In genomic region chr11:85746640-85747039, GRCh38 we compare ENCODE assay signal across 22 cellular contexts.
DNase-seq lines count a peak whose midpoint lies in the region; ATAC-seq and TF ChIP-seq lines count a peak whose summit lies in the region.
"Had no signal": no experiment of that assay in that cellular context is flagged by ENCODE, and none has a peak within 500 bp of the region (broad histone marks: within the 10 kb centered on the region; RNA-seq: fewer than 3 reads in every experiment).

No MANE protein-coding gene starts in this region.

- H3K27ac Mint-ChIP-seq in MCF 10A (ENCODE audit: low read depth, unreplicated experiment) = no peak overlapping the region
- H3K27ac Mint-ChIP-seq in activated T-helper 1 cell treated with anti-CD3 and anti-CD28 coated beads, Interleukin-12 subunit alpha, Interleukin-12 subunit beta, Interleukin-2, Interleukin-4 antibody, amounts not matched to agents 30 ng/mL and 10 ng/mL and 1 ng/mL, durations not matched to agents 14 hours and 24 hours and 36 hours = peak overlapping the region; percentile 64
- H3K27ac Mint-ChIP-seq: CD14-positive monocyte had no signal

- no peak overlapping the region for H3K9ac ChIP-seq in mammary epithelial cell (ENCODE audit: insufficient read depth, low read length)

- intact Hi-C loops in MCF 10A (cut with micrococcal nuclease) (no loop called here), mammary epithelial cell (cut with micrococcal nuclease) (no loop called here)
- intact Hi-C loops in activated T-helper 1 cell treated with anti-CD3 and anti-CD28 coated beads, Interleukin-12 subunit alpha, Interleukin-12 subunit beta, Interleukin-2, Interleukin-4 antibody, amounts not matched to agents 30 ng/mL and 10 ng/mL and 1 ng/mL, durations not matched to agents 14 hours and 24 hours and 36 hours (cut with micrococcal nuclease) = no loop called here

- H4K20me1 ChIP-seq in mammary epithelial cell (ENCODE audit: insufficient read depth, low read length) = no peaks in the 10 kb centered on the region

- POLR2A ChIA-PET in MCF 10A (lab: Yijun Ruan, JAX) = interaction anchor here (0.8 to 1.2 kb wide), 2 partner anchors 50 to 67 kb away, joined by 3 to 4 read pairs; no protein-coding TSS in a partner anchor

- dilution Hi-C loops in mammary epithelial cell (cut with HindIII; ENCODE audit: low sequenced_read_pairs) = no loop called here

- H3K9me3 ChIP-seq in mammary epithelial cell (replicated peaks; ENCODE audit: insufficient read depth, low read length) = no peaks in the 10 kb centered on the region
- H3K9me3 ChIP-seq: Caco-2, Peyer's patch had no signal

- DNase-seq in MCF 10A (ENCODE audit: unreplicated experiment) (peak; percentile 41), mammary epithelial cell (no peak), left lobe of liver (ENCODE audit: low spot score) (no peak), OCI-M1 (lab: John Stamatoyannopoulos, UW) (no peak), D341Med (ENCODE audit: low spot score) (no peak)
- no peak for DNase-seq in activated T-helper 1 cell treated with anti-CD3 and anti-CD28 coated beads, Interleukin-12 subunit alpha, Interleukin-12 subunit beta, Interleukin-2, Interleukin-4 antibody, amounts not matched to agents 30 ng/mL and 10 ng/mL and 1 ng/mL, durations not matched to agents 14 hours and 24 hours and 36 hours (ENCODE audit: low spot score)
- no peak for DNase-seq in stimulated activated CD4-positive, alpha-beta T cell treated with anti-CD3 and anti-CD28 coated beads, Interleukin-1b, Interleukin-23, amount 100 ng/mL, for 48 hours
- DNase-seq: Caco-2, EL, H7, Kasumi-1, MV-4-11, NCI-H1417 treated with DMSO at 0.1 percent for 48 hours, NCI-H2029, NCI-H2171 treated with DMSO at 0.1 percent for 48 hours, NCI-H446 treated with DMSO at 0.1 percent for 48 hours, Peyer's patch, Right ventricle myocardium superior had no signal

- WGBS in mammary epithelial cell (ENCODE audit: low coverage, missing lambda C conversion rate) = 80% methylated on average over 2 of the region's 2 CpGs

- H3K27ac ChIP-seq in mammary epithelial cell (ENCODE audit: insufficient read depth, low read depth, low read length) = no peak overlapping the region
- H3K27ac ChIP-seq: HL-60 had no signal

- CTCF ChIA-PET in MCF 10A (lab: Yijun Ruan, JAX) (interaction anchor here (0.9 to 1.1 kb wide), 3 partner anchors 14 to 61 kb away, joined by 3 to 4 read pairs (median 4); no protein-coding TSS in a partner anchor), mammary epithelial cell (lab: Charles Lee; ENCODE audit: low non-redundant PET) (no interaction called here)

- H3K4me1 Mint-ChIP-seq in MCF 10A (ENCODE audit: insufficient read depth, unreplicated experiment) = peaks cover 9% of the 10 kb centered on the region
- H3K4me1 Mint-ChIP-seq in activated T-helper 1 cell treated with anti-CD3 and anti-CD28 coated beads, Interleukin-12 subunit alpha, Interleukin-12 subunit beta, Interleukin-2, Interleukin-4 antibody, amounts not matched to agents 30 ng/mL and 10 ng/mL and 1 ng/mL, durations not matched to agents 14 hours and 24 hours and 36 hours (ENCODE audit: low read depth) = peaks cover 77% of the 10 kb centered on the region

- H3K36me3 Mint-ChIP-seq in MCF 10A (ENCODE audit: insufficient read depth, unreplicated experiment) = no peaks in the 10 kb centered on the region
- peaks cover 49% of the 10 kb centered on the region for H3K36me3 Mint-ChIP-seq in activated T-helper 1 cell treated with anti-CD3 and anti-CD28 coated beads, Interleukin-12 subunit alpha, Interleukin-12 subunit beta, Interleukin-2, Interleukin-4 antibody, amounts not matched to agents 30 ng/mL and 10 ng/mL and 1 ng/mL, durations not matched to agents 14 hours and 24 hours and 36 hours (ENCODE audit: low read depth)
- H3K36me3 Mint-ChIP-seq: CD14-positive monocyte, IgD-negative memory B cell had no signal

- TF ChIP-seq CTCF in MCF 10A (IDR thresholded peaks at IDR 0.05; ENCODE audit: unreplicated experiment) (no peak), mammary epithelial cell (conservative IDR thresholded peaks at IDR 0.05 in 1 of 2, IDR thresholded peaks at IDR 0.05 in 1 of 2; ENCODE audit: extremely low read depth in 1 of 2, insufficient read depth in 1 of 2, low read depth in 1 of 2, low read length in 2 of 2) (no peak)

- BruUV-seq in MCF 10A (replicated peaks; lab: Mats Ljungman, UMichigan) = no TSS peak
- BruUV-seq in mammary epithelial cell (replicated peaks; lab: Mats Ljungman, UMichigan) = no TSS peak

- peak; percentile 70 for ATAC-seq in left lobe of liver
- ATAC-seq: SK-N-SH treated with all-trans-retinoic acid at 6 μM for 48 hours had no signal

- no peaks in the 10 kb centered on the region for H3K27me3 ChIP-seq in mammary epithelial cell (ENCODE audit: insufficient read depth, low read length)
- H3K27me3 ChIP-seq: Peyer's patch had no signal

- H3K36me3 ChIP-seq in mammary epithelial cell (ENCODE audit: insufficient read depth, low read length) = no peaks in the 10 kb centered on the region
- H3K36me3 ChIP-seq: Peyer's patch had no signal

- no peaks in the 10 kb centered on the region for H3K79me2 ChIP-seq in mammary epithelial cell (ENCODE audit: insufficient read depth, low read length)

- H3K4me3 Mint-ChIP-seq in MCF 10A (ENCODE audit: unreplicated experiment) = no peak overlapping the region
- H3K4me3 Mint-ChIP-seq in activated T-helper 1 cell treated with anti-CD3 and anti-CD28 coated beads, Interleukin-12 subunit alpha, Interleukin-12 subunit beta, Interleukin-2, Interleukin-4 antibody, amounts not matched to agents 30 ng/mL and 10 ng/mL and 1 ng/mL, durations not matched to agents 14 hours and 24 hours and 36 hours = no peak overlapping the region
- H3K4me3 Mint-ChIP-seq: CD14-positive monocyte, IgD-negative memory B cell had no signal

- no peak overlapping the region for H3K4me3 ChIP-seq in mammary epithelial cell (replicated peaks in 1 of 3; ENCODE audit: insufficient read depth in 1 of 3, low read depth in 2 of 3, low read length in 3 of 3)
- H3K4me3 ChIP-seq: Peyer's patch had no signal

- H3K9me3 Mint-ChIP-seq in MCF 10A (ENCODE audit: unreplicated experiment) = no peaks in the 10 kb centered on the region
- no peaks in the 10 kb centered on the region for H3K9me3 Mint-ChIP-seq in activated T-helper 1 cell treated with anti-CD3 and anti-CD28 coated beads, Interleukin-12 subunit alpha, Interleukin-12 subunit beta, Interleukin-2, Interleukin-4 antibody, amounts not matched to agents 30 ng/mL and 10 ng/mL and 1 ng/mL, durations not matched to agents 14 hours and 24 hours and 36 hours
- H3K9me3 Mint-ChIP-seq: CD14-positive monocyte, IgD-negative memory B cell had no signal

- no peak overlapping the region for H3K4me2 ChIP-seq in mammary epithelial cell (ENCODE audit: insufficient read depth, low read depth, low read length)

- in situ Hi-C loops in mammary epithelial cell (cut with MboI; ENCODE audit: low sequenced_read_pairs in 2 of 2) = no loop called here

- peaks cover 8% of the 10 kb centered on the region for H3K4me1 ChIP-seq in mammary epithelial cell (ENCODE audit: insufficient read depth, low read length)

- H2AFZ ChIP-seq in mammary epithelial cell (ENCODE audit: low read depth, low read length) = no peak overlapping the region

- H3K27me3 Mint-ChIP-seq in MCF 10A (ENCODE audit: insufficient read depth, unreplicated experiment) = no peaks in the 10 kb centered on the region
- no peaks in the 10 kb centered on the region for H3K27me3 Mint-ChIP-seq in activated T-helper 1 cell treated with anti-CD3 and anti-CD28 coated beads, Interleukin-12 subunit alpha, Interleukin-12 subunit beta, Interleukin-2, Interleukin-4 antibody, amounts not matched to agents 30 ng/mL and 10 ng/mL and 1 ng/mL, durations not matched to agents 14 hours and 24 hours and 36 hours (ENCODE audit: insufficient read depth)
